ENCODE assay signal across 8 cellular contexts in the genomic region with DNA sequence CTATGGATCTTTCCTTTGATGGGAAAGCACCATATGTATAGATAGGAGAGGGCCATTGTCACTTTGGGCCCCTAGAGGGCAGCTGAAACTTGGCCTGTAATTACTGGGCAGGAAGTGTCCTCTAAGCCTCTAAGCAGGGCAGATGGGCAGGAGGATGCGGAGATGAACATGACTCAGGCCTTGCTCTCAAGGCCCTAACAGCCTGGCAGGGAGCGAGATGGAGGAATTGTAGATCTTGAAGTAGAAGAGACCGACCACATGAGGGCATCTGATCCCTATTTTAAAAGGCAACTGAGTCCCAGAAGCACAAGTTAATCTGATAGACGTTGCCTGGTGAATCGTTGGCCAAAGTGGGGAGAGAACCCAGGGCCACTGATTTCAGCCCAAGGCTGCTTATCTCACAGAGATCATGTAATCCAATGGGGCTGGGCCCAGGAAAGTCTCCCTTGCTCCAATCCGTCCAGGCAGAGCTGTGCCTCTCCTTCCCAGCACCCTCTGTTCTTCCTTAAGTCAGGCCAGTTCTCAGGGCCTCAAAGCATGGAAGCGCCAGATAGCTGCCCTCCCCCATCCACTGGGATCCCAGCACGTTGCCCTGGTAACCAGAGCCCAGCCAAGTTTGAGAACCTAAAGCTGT. TPM values are rescaled to one million over a fixed set of nuclear protein-coding genes. Genes with fewer than 3 reads are reported as not detected.
DNase-seq lines count a peak whose midpoint lies in the region; ATAC-seq and TF ChIP-seq lines count a peak whose summit lies in the region.

No MANE protein-coding gene starts in this region.

- TF ChIP-seq CTCF in progenitor cell of endocrine pancreas (IDR thresholded peaks at IDR 0.05; ENCODE audit: unreplicated experiment) = no peak

- no peak for ATAC-seq in HG03097 (IDR thresholded peaks at IDR 0.05; ENCODE audit: low FRiP score, unreplicated experiment)

- H3K36me3 ChIP-seq in mesodermal cell (ENCODE audit: control insufficient read depth, insufficient read depth, low read length) = no peaks in the 10 kb centered on the region

- peaks cover 4% of the 10 kb centered on the region for H3K9me3 ChIP-seq in mesodermal cell (ENCODE audit: control insufficient read depth, low read length)

- H3K4me1 Mint-ChIP-seq in progenitor cell of endocrine pancreas (ENCODE audit: low read depth) = no peaks in the 10 kb centered on the region

- H3K4me1 ChIP-seq in mesodermal cell (ENCODE audit: control insufficient read depth, insufficient read depth, low read length, poor library complexity, severe bottlenecking) = peaks cover 10% of the 10 kb centered on the region

- H3K4me3 ChIP-seq in mesodermal cell (ENCODE audit: extremely low read depth, insufficient read depth, low read length, poor library complexity, severe bottlenecking) = no peak overlapping the region

- H3K27ac Mint-ChIP-seq in progenitor cell of endocrine pancreas = no peak overlapping the region

- H3K9me3 Mint-ChIP-seq in progenitor cell of endocrine pancreas (ENCODE audit: low read depth) = no peaks in the 10 kb centered on the region

- WGBS in mesodermal cell (ENCODE audit: insufficient coverage in 2 of 2), 2 experiments = 58 to 60% methylated on average over 5 to 6 of the region's 8 CpGs

- peak; percentile 68 for DNase-seq in activated effector memory CD4-positive, alpha-beta T cell treated with anti-CD3 and anti-CD28 coated beads, Interleukin-2, amount 50 U/mL, for 16 hours
- DNase-seq in activated effector memory CD4-positive, alpha-beta T cell treated with Interleukin-2 at 50 U/mL for 16 hours = no peak
- peak; percentile 58 for DNase-seq in LoVo (ENCODE audit: low spot score)
- peak; percentile 8 for DNase-seq in T1000 (lab: John Stamatoyannopoulos, UW)
- DNase-seq in effector CD4-positive, alpha-beta T cell = peak; percentile 15
- no peak for DNase-seq in progenitor cell of endocrine pancreas (ENCODE audit: low spot score, unreplicated experiment)

- no peaks in the 10 kb centered on the region for H3K36me3 Mint-ChIP-seq in progenitor cell of endocrine pancreas (ENCODE audit: insufficient read depth)

- no peak overlapping the region for H3K4me3 Mint-ChIP-seq in progenitor cell of endocrine pancreas (ENCODE audit: low read depth)

- H3K27me3 Mint-ChIP-seq in progenitor cell of endocrine pancreas = peaks cover 21% of the 10 kb centered on the region

- H3K27ac ChIP-seq in mesodermal cell (ENCODE audit: low read depth, low read length, severe bottlenecking) = peak overlapping the region; percentile 6

RNA-seq across cellular contexts. Expression of a gene that starts 2.5 kb away (rescaled TPM):
- 6.2 TPM for polyA plus RNA-seq in mesodermal cell (2013, experiment 1 of 2)
- 3.4 TPM for polyA plus RNA-seq in mesodermal cell (2013, experiment 2 of 2)
- total RNA-seq in progenitor cell of endocrine pancreas = 24.4 and 25.1 TPM in 2 replicates

RNA-seq across cellular contexts. Expression of a gene that starts 19.8 kb away (rescaled TPM):
- 14.5 TPM for polyA plus RNA-seq in mesodermal cell (2013, experiment 1 of 2)
- polyA plus RNA-seq in mesodermal cell (2013, experiment 2 of 2) = 14.1 TPM
- 16.4 and 16.9 TPM in 2 replicates for total RNA-seq in progenitor cell of endocrine pancreas

RNA-seq across cellular contexts. Expression of a gene that starts 31.9 kb away (rescaled TPM):
- polyA plus RNA-seq in mesodermal cell (2013, experiment 1 of 2) = not detected
- not detected for polyA plus RNA-seq in mesodermal cell (2013, experiment 2 of 2)
- not detected in 2 replicates for total RNA-seq in progenitor cell of endocrine pancreas

RNA-seq across cellular contexts. Expression of a gene that starts 40.1 kb away (rescaled TPM):
- polyA plus RNA-seq in mesodermal cell (2013, experiment 1 of 2) = 0.92 TPM
- polyA plus RNA-seq in mesodermal cell (2013, experiment 2 of 2) = 1.1 TPM
- total RNA-seq in progenitor cell of endocrine pancreas = 1.3 and 1.6 TPM in 2 replicates

Comparison
In these comparisons a context has a peak if more than half of its experiments do, and no peak if none do; other contexts are left out.
1. DNase-seq: peak in activated effector memory CD4-positive, alpha-beta T cell treated with anti-CD3 and anti-CD28 coated beads, Interleukin-2, amount 50 U/mL, for 16 hours (single experiment), LoVo (single experiment), T1000 (single experiment) and effector CD4-positive, alpha-beta T cell (single experiment); none in activated effector memory CD4-positive, alpha-beta T cell treated with Interleukin-2 at 50 U/mL for 16 hours (single experiment) and progenitor cell of endocrine pancreas (single experiment).